ENCODE assay signal across 19 cellular contexts in the genomic region with DNA sequence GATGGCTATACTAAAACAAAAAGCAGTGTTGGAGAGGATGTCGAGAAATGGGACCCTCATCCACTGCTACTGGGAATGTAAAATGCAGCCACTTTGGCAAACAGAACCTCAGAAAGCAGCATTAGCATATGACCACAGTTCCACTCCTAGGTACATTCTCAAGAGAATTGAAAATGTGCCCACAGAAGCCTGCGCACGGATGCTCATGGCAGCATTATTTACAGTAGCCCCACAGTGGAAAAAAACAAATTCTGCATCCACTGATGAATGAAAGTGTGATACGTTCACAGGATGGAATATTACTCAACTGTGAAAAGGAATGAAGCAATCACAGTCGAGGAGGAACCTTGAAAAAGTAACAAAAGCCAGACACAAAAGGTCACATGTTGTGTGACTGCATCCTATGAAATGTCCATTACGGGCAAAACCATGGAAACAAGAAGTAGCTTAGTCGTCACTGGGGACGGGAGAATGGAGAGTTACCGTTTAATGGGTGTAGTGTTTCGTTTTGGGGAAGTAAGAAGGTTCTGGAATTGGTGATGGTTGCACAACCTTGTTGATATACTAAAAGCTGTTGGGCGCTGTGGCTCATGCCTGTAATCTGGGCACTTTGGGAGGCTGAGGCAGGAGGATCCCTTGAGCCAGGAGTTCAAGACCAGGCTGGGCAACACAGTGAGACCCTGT. TPM values are rescaled to one million over a fixed set of nuclear protein-coding genes. Genes with fewer than 3 reads are reported as not detected.
DNase-seq lines count a peak whose midpoint lies in the region; ATAC-seq and TF ChIP-seq lines count a peak whose summit lies in the region.
"Had no signal": no experiment of that assay in that cellular context is flagged by ENCODE, and none has a peak within 500 bp of the region (broad histone marks: within the 10 kb centered on the region; RNA-seq: fewer than 3 reads in every experiment).

No MANE protein-coding gene starts in this region.

- intact Hi-C loops in esophagus squamous epithelium (cut with DNase I), result loop anchor here (10.0 kb wide), 1 partner anchor 487 kb away; no protein-coding TSS in a partner anchor

- DNase-seq in AG10803 (ENCODE audit: low read depth) (peak; percentile 15), HT1080 (ENCODE audit: low read depth) (peak; percentile 4), SKM-1 (lab: John Stamatoyannopoulos, UW; ENCODE audit: unreplicated experiment) (peak; percentile 88), hepatocyte (ENCODE audit: low spot score) (peak; percentile 1), esophagus squamous epithelium (lab: John Stamatoyannopoulos, UW) (no peak), COR-L47 (lab: John Stamatoyannopoulos, UW) (no peak)
- DNase-seq: activated B cell treated with CpG ODN at 0.5 μM for 24 hours; amygdala; gastrocnemius medialis; islet precursor cell; NCI-H1694 treated with DMSO at 0.1 percent for 48 hours; NCI-H748 treated with DMSO at 0.1 percent for 48 hours; SK-N-SH; stimulated activated CD4-positive, alpha-beta T cell treated with anti-CD3 and anti-CD28 coated beads, Interleukin-2, amount 100 ng/mL, for 24 hours had no signal

- H3K27ac ChIP-seq in hepatocyte (no peak overlapping the region), esophagus squamous epithelium (no peak overlapping the region)
- H3K27ac ChIP-seq: gastrocnemius medialis had no signal

- no peaks in the 10 kb centered on the region for H4K20me1 ChIP-seq in hepatocyte (ENCODE audit: insufficient read depth, poor library complexity, severe bottlenecking)

- no peaks in the 10 kb centered on the region for H3K9me2 ChIP-seq in hepatocyte (replicated peaks; ENCODE audit: insufficient read depth)
- H3K9me2 ChIP-seq: SK-N-SH had no signal

- H3K4me3 ChIP-seq in AG10803 (ENCODE audit: low read length), result no peak overlapping the region
- no peak overlapping the region for H3K4me3 ChIP-seq in hepatocyte
- no peak overlapping the region for H3K4me3 ChIP-seq in esophagus squamous epithelium
- H3K4me3 ChIP-seq: gastrocnemius medialis, HAP-1 had no signal

- H3K9me3 ChIP-seq in hepatocyte (ENCODE audit: low read depth), result no peaks in the 10 kb centered on the region
- no peaks in the 10 kb centered on the region for H3K9me3 ChIP-seq in esophagus squamous epithelium
- H3K9me3 ChIP-seq: gastrocnemius medialis, HAP-1, SK-N-SH had no signal

- no peak for TF ChIP-seq CTCF in AG10803 (conservative IDR thresholded peaks at IDR 0.05; ENCODE audit: low read length)
- TF ChIP-seq CTCF in hepatocyte (IDR thresholded peaks at IDR 0.05; ENCODE audit: poor library complexity), result no peak
- TF ChIP-seq CTCF in esophagus squamous epithelium (IDR thresholded peaks at IDR 0.05), result no peak

- no peak overlapping the region for H3K4me2 ChIP-seq in hepatocyte
- H3K4me2 ChIP-seq: SK-N-SH had no signal

- H3K27me3 ChIP-seq in hepatocyte (no peaks in the 10 kb centered on the region), esophagus squamous epithelium (no peaks in the 10 kb centered on the region)
- H3K27me3 ChIP-seq: gastrocnemius medialis had no signal

- no peaks in the 10 kb centered on the region for H3K79me2 ChIP-seq in hepatocyte

- H2AFZ ChIP-seq in hepatocyte, result no peak overlapping the region

- H3K4me1 ChIP-seq in hepatocyte (ENCODE audit: insufficient read depth), result peaks cover 7% of the 10 kb centered on the region
- peaks cover 10 to 26% (median 15%) of the 10 kb centered on the region in 3 donors for H3K4me1 ChIP-seq in esophagus squamous epithelium
- H3K4me1 ChIP-seq: gastrocnemius medialis, HAP-1 had no signal

- ATAC-seq in GM18498 (IDR thresholded peaks at IDR 0.05; ENCODE audit: unreplicated experiment), result no peak
- no peak for ATAC-seq in HG03045 (IDR thresholded peaks at IDR 0.05; ENCODE audit: unreplicated experiment)
- ATAC-seq: gastrocnemius medialis had no signal

- WGBS in hepatocyte (ENCODE audit: low lambda C conversion rate, missing lambda C conversion rate), result 95% methylated on average over 11 of the region's 11 CpGs
- 73 to 76% methylated on average over 11 of the region's 11 CpGs for WGBS in esophagus squamous epithelium, 2 donors

- TF ChIP-seq POLR2A in esophagus squamous epithelium (IDR thresholded peaks at IDR 0.05), result no peak

- H3K36me3 ChIP-seq in hepatocyte (replicated peaks; ENCODE audit: insufficient read depth, low read depth) (no peaks in the 10 kb centered on the region), esophagus squamous epithelium (peaks cover 8 to 49% (median 11%) of the 10 kb centered on the region in 3 donors)
- H3K36me3 ChIP-seq: HAP-1 had no signal

RNA-seq across cellular contexts. Expression of a gene that starts 2.5 kb away (rescaled TPM):
- total RNA-seq in HT1080 (2014; rRNA removed; shearing (Covaris generic)), result 1.0 TPM in 1 of 2 replicates, not detected in the other
- polyA plus RNA-seq in HT1080 (2015; cell fraction: cytosol; rRNA removed), result 0.08 TPM in 1 of 2 replicates, not detected in the other
- polyA plus RNA-seq in HT1080 (2015; cell fraction: nucleus; rRNA removed), result 0.50 and 0.59 TPM in 2 replicates
- total RNA-seq in hepatocyte, result 16.8 and 25.8 TPM in 2 replicates
- polyA plus RNA-seq in hepatocyte, result 90.6 and 159 TPM in 2 replicates
- 10 to 100 TPM in 3 of 4 donors, 1 to 10 TPM in 1; 9.2 to 34.9 (median 23.8) TPM for total RNA-seq in esophagus squamous epithelium
- total RNA-seq: pulmonary artery endothelial cell had no signal
- polyA plus RNA-seq: BJ, SK-N-SH had no signal

RNA-seq across cellular contexts. Expression of a gene that starts 35.2 kb away (rescaled TPM):
- total RNA-seq in HT1080 (2014; rRNA removed; shearing (Covaris generic)), result not detected in 2 replicates
- polyA plus RNA-seq in HT1080 (2015; cell fraction: cytosol; rRNA removed), result not detected in 2 replicates
- polyA plus RNA-seq in HT1080 (2015; cell fraction: nucleus; rRNA removed), result not detected in 2 replicates
- 0.03 TPM in 1 of 2 replicates, not detected in the other for total RNA-seq in hepatocyte
- 1.1 and 1.5 TPM in 2 replicates for polyA plus RNA-seq in hepatocyte
- total RNA-seq in esophagus squamous epithelium, result not detected
- total RNA-seq: activated B cell treated with CpG ODN at 0.5 μM for 24 hours, pulmonary artery endothelial cell had no signal
- polyA plus RNA-seq: BJ had no signal

RNA-seq across cellular contexts. Expression of a gene that starts 46.4 kb away (rescaled TPM):
- total RNA-seq in HT1080 (2014; rRNA removed; shearing (Covaris generic)), result 24.4 and 39.6 TPM in 2 replicates
- 34.7 and 40.9 TPM in 2 replicates for polyA plus RNA-seq in HT1080 (2015; cell fraction: cytosol; rRNA removed)
- polyA plus RNA-seq in HT1080 (2015; cell fraction: nucleus; rRNA removed), result 52.4 and 53.8 TPM in 2 replicates
- total RNA-seq in hepatocyte, result 7.6 TPM in 2 replicates
- 22.2 and 23.1 TPM in 2 replicates for polyA plus RNA-seq in hepatocyte
- total RNA-seq in esophagus squamous epithelium, result 100 to 1,000 TPM in 1 of 4 donors, 10 to 100 TPM in 3; 38.7 to 107 (median 59.7) TPM

Comparison
In these comparisons a context has a peak if more than half of its experiments do, and no peak if none do; other contexts are left out.
1. DNase-seq: peak in AG10803 (single experiment), HT1080 (single experiment), SKM-1 (single experiment) and hepatocyte (single experiment); none in esophagus squamous epithelium (single experiment) and COR-L47 (single experiment).